ENCODE assay signal across 17 cellular contexts in the genomic region with DNA sequence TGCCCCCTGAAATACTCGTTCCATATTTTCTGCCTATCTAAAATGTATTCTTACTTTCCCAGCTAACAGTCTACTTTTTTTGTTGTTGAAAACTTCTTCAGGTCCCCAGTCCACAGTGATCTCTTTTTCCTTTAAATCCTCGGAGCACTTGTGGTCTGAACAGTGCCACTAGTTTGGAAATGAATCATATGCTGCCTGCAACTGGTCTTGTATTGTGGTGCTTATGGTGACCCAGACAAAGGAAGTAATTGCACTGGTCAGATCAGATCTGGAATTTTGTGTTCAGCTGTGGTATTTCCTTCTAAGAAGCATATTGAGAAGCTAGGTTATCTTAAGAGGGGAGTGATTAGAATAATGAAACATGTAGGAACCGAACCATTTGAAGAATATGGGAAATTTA. TPM values are rescaled to one million over a fixed set of nuclear protein-coding genes. Genes with fewer than 3 reads are reported as not detected.
DNase-seq lines count a peak whose midpoint lies in the region; ATAC-seq, FAIRE-seq and TF ChIP-seq lines count a peak whose summit lies in the region.
"Had no signal": no experiment of that assay in that cellular context is flagged by ENCODE, and none has a peak within 500 bp of the region (broad histone marks: within the 10 kb centered on the region; RNA-seq: fewer than 3 reads in every experiment).

No MANE protein-coding gene starts in this region.

- H3K27ac Mint-ChIP-seq in endothelial cell (ENCODE audit: unreplicated experiment): no peak overlapping the region
- H3K27ac Mint-ChIP-seq: activated CD4-positive, alpha-beta T cell treated with anti-CD3 and anti-CD28 coated beads for 36 hours; naive thymus-derived CD4-positive, alpha-beta T cell had no signal

- no peak overlapping the region for H3K27ac ChIP-seq in GM23248
- H3K27ac ChIP-seq in prostate gland: peak overlapping the region in 1 of 2 donors; percentile 94
- H3K27ac ChIP-seq: ascending aorta, esophagus muscularis mucosa, SK-N-MC, thyroid gland had no signal

- intact Hi-C loops in prostate gland (cut with DNase I): loop anchor here (10.0 kb wide), 1 partner anchor 50 kb away; the partner anchor contains the start of gene ATOSB

- DNase-seq in GM23248 (peak; percentile 29), RCC 7860 (ENCODE audit: low spot score) (peak; percentile 46), epithelial cell of proximal tubule (ENCODE audit: low read depth) (peak; percentile 12), prostate gland (ENCODE audit: low spot score) (no peak), endothelial cell (ENCODE audit: low spot score) (no peak), D341Med (ENCODE audit: low spot score) (no peak), NCI-H226 (no peak)
- DNase-seq: activated CD4-positive, alpha-beta T cell treated with anti-CD3 and anti-CD28 coated beads for 36 hours; naive thymus-derived CD4-positive, alpha-beta T cell; NCI-H146; NK-92 treated with Interleukin-12 subunit alpha and Interleukin-12 subunit beta, amount 100 ng/mL, for 24 hours; thyroid gland had no signal

- in situ Hi-C loops in GM23248 (cut with MboI): no loop called here

- H3K79me2 ChIP-seq in GM23248 (ENCODE audit: insufficient read depth): no peaks in the 10 kb centered on the region

- H3K27me3 Mint-ChIP-seq in endothelial cell (ENCODE audit: unreplicated experiment): peaks cover 3% of the 10 kb centered on the region
- H3K27me3 Mint-ChIP-seq: activated CD4-positive, alpha-beta T cell treated with anti-CD3 and anti-CD28 coated beads for 36 hours had no signal

- no peak for FAIRE-seq in RCC 7860 (lab: Jason Lieb, UNC)
- FAIRE-seq: islet of Langerhans had no signal

- no peak for TF ChIP-seq CTCF in epithelial cell of proximal tubule (conservative IDR thresholded peaks at IDR 0.05; ENCODE audit: low read depth, low read length)
- TF ChIP-seq CTCF in prostate gland (IDR thresholded peaks at IDR 0.05): no peak
- no peak for TF ChIP-seq CTCF in endothelial cell (IDR thresholded peaks at IDR 0.05; ENCODE audit: unreplicated experiment)

- no peaks in the 10 kb centered on the region; the same call in 1 of the 2 replicates for H4K20me1 ChIP-seq in GM23248 (ENCODE audit: insufficient read depth)

- no peak for ATAC-seq in HG02798 (IDR thresholded peaks at IDR 0.05; ENCODE audit: poor library complexity, unreplicated experiment)
- ATAC-seq: activated CD4-positive, alpha-beta T cell treated with anti-CD3 and anti-CD28 coated beads for 36 hours; naive thymus-derived CD4-positive, alpha-beta T cell had no signal

- no peak overlapping the region for H3K4me3 ChIP-seq in GM23248
- H3K4me3 ChIP-seq in epithelial cell of proximal tubule (ENCODE audit: low read depth, low read length): no peak overlapping the region
- peak overlapping the region; percentile 79 to 83 for H3K4me3 ChIP-seq in prostate gland
- H3K4me3 ChIP-seq: ascending aorta, esophagus muscularis mucosa, SK-N-MC, thyroid gland had no signal

- 0 out of 2 replicates have a peak overlapping the region, but pooled peaks have one; percentile 6 for H2AFZ ChIP-seq in GM23248

- no peak for TF ChIP-seq POLR2A in prostate gland (IDR thresholded peaks at IDR 0.05)

- H3K27me3 ChIP-seq in GM23248 (replicated peaks; ENCODE audit: insufficient read depth) (no peaks in the 10 kb centered on the region), prostate gland (replicated peaks; ENCODE audit: insufficient read depth) (no peaks in the 10 kb centered on the region)
- H3K27me3 ChIP-seq: ascending aorta, esophagus muscularis mucosa, thyroid gland had no signal

- H3K9me3 ChIP-seq in GM23248 (ENCODE audit: low read depth) (no peaks in the 10 kb centered on the region), prostate gland (no peaks in the 10 kb centered on the region)
- H3K9me3 ChIP-seq: ascending aorta, esophagus muscularis mucosa, thyroid gland had no signal

- no peak overlapping the region for H3K4me3 Mint-ChIP-seq in endothelial cell (ENCODE audit: unreplicated experiment)
- H3K4me3 Mint-ChIP-seq: activated CD4-positive, alpha-beta T cell treated with anti-CD3 and anti-CD28 coated beads for 36 hours; naive thymus-derived CD4-positive, alpha-beta T cell had no signal

- no peaks in the 10 kb centered on the region for H3K36me3 ChIP-seq in GM23248 (ENCODE audit: low read depth)
- no peaks in the 10 kb centered on the region for H3K36me3 ChIP-seq in prostate gland
- H3K36me3 ChIP-seq: ascending aorta, esophagus muscularis mucosa, thyroid gland had no signal

- no peak overlapping the region for H3K4me2 ChIP-seq in GM23248 (ENCODE audit: unreplicated experiment)

- H3K9ac ChIP-seq in GM23248: no peak overlapping the region

- 0 out of 2 replicates have a peak, but pooled peaks cover 8% of the 10 kb centered on the region for H3F3A ChIP-seq in GM23248 (ENCODE audit: insufficient read depth)

- no peaks in the 10 kb centered on the region for H3K9me2 ChIP-seq in GM23248 (ENCODE audit: insufficient read depth)

- 80 to 84% methylated on average over 3 of the region's 3 CpGs for WGBS in GM23248 (ENCODE audit: low coverage in 1 of 2, low lambda C conversion rate in 2 of 2, missing lambda C conversion rate in 2 of 2), 2 experiments
- WGBS in prostate gland: 85% methylated on average over 3 of the region's 3 CpGs

- no peaks in the 10 kb centered on the region for H3K4me1 ChIP-seq in GM23248 (ENCODE audit: insufficient read depth)
- no peaks in the 10 kb centered on the region for H3K4me1 ChIP-seq in prostate gland (replicated peaks)

- H3K36me3 Mint-ChIP-seq in endothelial cell (ENCODE audit: low read depth, unreplicated experiment): no peaks in the 10 kb centered on the region

- H3K4me1 Mint-ChIP-seq in endothelial cell (ENCODE audit: unreplicated experiment): peaks cover 29% of the 10 kb centered on the region

- no peaks in the 10 kb centered on the region for H3K9me3 Mint-ChIP-seq in endothelial cell (ENCODE audit: unreplicated experiment)
- H3K9me3 Mint-ChIP-seq: naive thymus-derived CD4-positive, alpha-beta T cell had no signal

RNA-seq across cellular contexts. Expression of gene UNC13B, which starts 2.9 kb away (rescaled TPM):
- total RNA-seq in GM23248 (2014; rRNA removed; shearing (Covaris generic)): 11.9 and 15.3 TPM in 2 replicates
- polyA plus RNA-seq in GM23248 (2016; fragmentation: Nextera tagmentation; extraction: Ambion mirVana): 5.5 and 6.3 TPM in 2 replicates
- total RNA-seq in epithelial cell of proximal tubule (19.1 and 19.6 TPM in 2 replicates), prostate gland (100 to 1,000 TPM in 1 of 2 donors, 10 to 100 TPM in 1; 63.8 to 140 TPM), endothelial cell (ENCODE audit: unreplicated experiment) (39.9 TPM)

RNA-seq across cellular contexts. Expression of gene ATOSB, which starts 49.0 kb away (rescaled TPM):
- 44.3 and 50.4 TPM in 2 replicates for total RNA-seq in GM23248 (2014; rRNA removed; shearing (Covaris generic))
- 29.4 and 30.5 TPM in 2 replicates for polyA plus RNA-seq in GM23248 (2016; fragmentation: Nextera tagmentation; extraction: Ambion mirVana)
- total RNA-seq in epithelial cell of proximal tubule: 14.0 and 27.7 TPM in 2 replicates
- 10 to 100 TPM; 15.9 to 21.3 TPM for total RNA-seq in prostate gland
- total RNA-seq in endothelial cell (ENCODE audit: unreplicated experiment): 33.7 TPM

Comparison
In these comparisons a context has a peak if more than half of its experiments do, and no peak if none do; other contexts are left out.
1. DNase-seq: peak in GM23248 (single experiment), RCC 7860 (single experiment) and epithelial cell of proximal tubule (single experiment); none in prostate gland (single experiment), endothelial cell (single experiment), D341Med (single experiment) and NCI-H226 (single experiment).
2. H3K4me3 ChIP-seq: peak in prostate gland (2 of 2); none in GM23248 (single experiment) and epithelial cell of proximal tubule (single experiment).